ENCODE assay signal across 13 cellular contexts in genomic region chr1:63817152-63817667, GRCh38. TPM values are rescaled to one million over a fixed set of nuclear protein-coding genes. Genes with fewer than 3 reads are reported as not detected.
DNase-seq lines count a peak whose midpoint lies in the region; ATAC-seq and TF ChIP-seq lines count a peak whose summit lies in the region.
"Had no signal": no experiment of that assay in that cellular context is flagged by ENCODE, and none has a peak within 500 bp of the region (broad histone marks: within the 10 kb centered on the region; RNA-seq: fewer than 3 reads in every experiment).

No MANE protein-coding gene starts in this region.

- H3K27me3 Mint-ChIP-seq in osteocyte (ENCODE audit: unreplicated experiment): no peaks in the 10 kb centered on the region
- peaks cover 10% of the 10 kb centered on the region for H3K27me3 Mint-ChIP-seq in activated T-helper 2 cell treated with anti-CD3 and anti-CD28 coated beads, Interferon-gamma antibody, Interleukin-2, Interleukin-4, amounts not matched to agents 10 μg/mL and 5 μg/mL and 100 μg/mL, durations not matched to agents 14 hours and 24 hours and 36 hours (ENCODE audit: low read depth)
- peaks cover 11% of the 10 kb centered on the region for H3K27me3 Mint-ChIP-seq in T-helper 2 cell treated with Interferon-gamma antibody and Interleukin-4, amounts not matched to agents 5 μg/mL and 100 μg/mL, for 36 hours (ENCODE audit: low read depth)
- H3K27me3 Mint-ChIP-seq: stimulated activated memory B cell treated with anti-CD40 and anti-IgM and Interleukin-4, amounts not matched to agents 10 μg/mL and 1 μg/mL and 100 μg/mL, for 72 hours had no signal

- no peak overlapping the region for H3K4me3 Mint-ChIP-seq in osteocyte (ENCODE audit: unreplicated experiment)
- H3K4me3 Mint-ChIP-seq in activated T-helper 2 cell treated with anti-CD3 and anti-CD28 coated beads, Interferon-gamma antibody, Interleukin-2, Interleukin-4, amounts not matched to agents 10 μg/mL and 5 μg/mL and 100 μg/mL, durations not matched to agents 14 hours and 24 hours and 36 hours (ENCODE audit: low read depth): no peak overlapping the region
- no peak overlapping the region for H3K4me3 Mint-ChIP-seq in T-helper 2 cell treated with Interferon-gamma antibody and Interleukin-4, amounts not matched to agents 5 μg/mL and 100 μg/mL, for 36 hours
- H3K4me3 Mint-ChIP-seq: stimulated activated memory B cell treated with anti-CD40 and anti-IgM and Interleukin-4, amounts not matched to agents 10 μg/mL and 1 μg/mL and 100 μg/mL, for 72 hours had no signal

- no peaks in the 10 kb centered on the region for H3K27me3 ChIP-seq in brain microvascular endothelial cell (replicated peaks)

- intact Hi-C loops in activated T-helper 2 cell treated with anti-CD3 and anti-CD28 coated beads, Interferon-gamma antibody, Interleukin-2, Interleukin-4, amounts not matched to agents 10 μg/mL and 5 μg/mL and 100 μg/mL, durations not matched to agents 14 hours and 24 hours and 36 hours (cut with micrococcal nuclease): no loop called here

- H3K9me3 Mint-ChIP-seq in osteocyte (ENCODE audit: unreplicated experiment): no peaks in the 10 kb centered on the region
- no peaks in the 10 kb centered on the region for H3K9me3 Mint-ChIP-seq in activated T-helper 2 cell treated with anti-CD3 and anti-CD28 coated beads, Interferon-gamma antibody, Interleukin-2, Interleukin-4, amounts not matched to agents 10 μg/mL and 5 μg/mL and 100 μg/mL, durations not matched to agents 14 hours and 24 hours and 36 hours
- H3K9me3 Mint-ChIP-seq in T-helper 2 cell treated with Interferon-gamma antibody and Interleukin-4, amounts not matched to agents 5 μg/mL and 100 μg/mL, for 36 hours: no peaks in the 10 kb centered on the region

- DNase-seq in G401 (ENCODE audit: low spot score) (peak; percentile 32), NCI-H2081 treated with DMSO at 0.1 percent for 48 hours (lab: John Stamatoyannopoulos, UW) (peak; percentile 50), brain microvascular endothelial cell (peak; percentile 60), osteocyte (ENCODE audit: extremely low spot score, unreplicated experiment) (no peak), GM19238 (ENCODE audit: insufficient read length, low spot score) (no peak)
- DNase-seq in activated T-helper 2 cell treated with anti-CD3 and anti-CD28 coated beads, Interferon-gamma antibody, Interleukin-2, Interleukin-4, amounts not matched to agents 10 μg/mL and 5 μg/mL and 100 μg/mL, durations not matched to agents 14 hours and 24 hours and 36 hours (ENCODE audit: low spot score): no peak
- no peak for DNase-seq in T-helper 2 cell treated with Interferon-gamma antibody and Interleukin-4, amounts not matched to agents 5 μg/mL and 100 μg/mL, for 36 hours (ENCODE audit: low spot score)
- DNase-seq: activated CD4-positive, CD25-positive, alpha-beta regulatory T cell treated with anti-CD3 and anti-CD28 coated beads, Interleukin-2, amount 50 U/mL, for 72 hours; activated effector memory CD4-positive, alpha-beta T cell treated with anti-CD3 and anti-CD28 coated beads, Interleukin-2, amount 50 U/mL, for 16 hours; hippocampal formation had no signal

- in situ Hi-C loops in G401 (cut with HindIII; ENCODE audit: low sequenced_read_pairs) (no loop called here), brain microvascular endothelial cell (cut with HindIII; ENCODE audit: low pct_ligation_motif_present, low sequenced_read_pairs) (no loop called here)

- no peak for TF ChIP-seq CTCF in brain microvascular endothelial cell (IDR thresholded peaks at IDR 0.05; ENCODE audit: low read depth, low read length, missing control alignments)
- TF ChIP-seq CTCF in osteocyte (IDR thresholded peaks at IDR 0.05): no peak

- H3K36me3 Mint-ChIP-seq in osteocyte (ENCODE audit: unreplicated experiment): no peaks in the 10 kb centered on the region
- no peaks in the 10 kb centered on the region for H3K36me3 Mint-ChIP-seq in activated T-helper 2 cell treated with anti-CD3 and anti-CD28 coated beads, Interferon-gamma antibody, Interleukin-2, Interleukin-4, amounts not matched to agents 10 μg/mL and 5 μg/mL and 100 μg/mL, durations not matched to agents 14 hours and 24 hours and 36 hours (ENCODE audit: low read depth)
- no peaks in the 10 kb centered on the region for H3K36me3 Mint-ChIP-seq in T-helper 2 cell treated with Interferon-gamma antibody and Interleukin-4, amounts not matched to agents 5 μg/mL and 100 μg/mL, for 36 hours (ENCODE audit: low read depth)
- H3K36me3 Mint-ChIP-seq: stimulated activated memory B cell treated with anti-CD40 and anti-IgM and Interleukin-4, amounts not matched to agents 10 μg/mL and 1 μg/mL and 100 μg/mL, for 72 hours had no signal

- peak overlapping the region; percentile 73 for H3K27ac Mint-ChIP-seq in osteocyte (ENCODE audit: unreplicated experiment)
- H3K27ac Mint-ChIP-seq in activated T-helper 2 cell treated with anti-CD3 and anti-CD28 coated beads, Interferon-gamma antibody, Interleukin-2, Interleukin-4, amounts not matched to agents 10 μg/mL and 5 μg/mL and 100 μg/mL, durations not matched to agents 14 hours and 24 hours and 36 hours: no peak overlapping the region
- H3K27ac Mint-ChIP-seq in T-helper 2 cell treated with Interferon-gamma antibody and Interleukin-4, amounts not matched to agents 5 μg/mL and 100 μg/mL, for 36 hours: no peak overlapping the region
- H3K27ac Mint-ChIP-seq: stimulated activated memory B cell treated with anti-CD40 and anti-IgM and Interleukin-4, amounts not matched to agents 10 μg/mL and 1 μg/mL and 100 μg/mL, for 72 hours had no signal

- no peak for ATAC-seq in HG02885 (IDR thresholded peaks at IDR 0.05; ENCODE audit: poor library complexity, unreplicated experiment)
- ATAC-seq: stimulated activated memory B cell treated with anti-CD40 and anti-IgM and Interleukin-4, amounts not matched to agents 10 μg/mL and 1 μg/mL and 100 μg/mL, for 72 hours had no signal

- H3K4me3 ChIP-seq in brain microvascular endothelial cell (ENCODE audit: low read depth, low read length): no peak overlapping the region

- H3K4me1 Mint-ChIP-seq in osteocyte (ENCODE audit: unreplicated experiment): peaks cover 54% of the 10 kb centered on the region
- no peaks in the 10 kb centered on the region for H3K4me1 Mint-ChIP-seq in activated T-helper 2 cell treated with anti-CD3 and anti-CD28 coated beads, Interferon-gamma antibody, Interleukin-2, Interleukin-4, amounts not matched to agents 10 μg/mL and 5 μg/mL and 100 μg/mL, durations not matched to agents 14 hours and 24 hours and 36 hours (ENCODE audit: low read depth)
- H3K4me1 Mint-ChIP-seq in T-helper 2 cell treated with Interferon-gamma antibody and Interleukin-4, amounts not matched to agents 5 μg/mL and 100 μg/mL, for 36 hours (ENCODE audit: low read depth): no peaks in the 10 kb centered on the region
- H3K4me1 Mint-ChIP-seq: stimulated activated memory B cell treated with anti-CD40 and anti-IgM and Interleukin-4, amounts not matched to agents 10 μg/mL and 1 μg/mL and 100 μg/mL, for 72 hours had no signal

- H3K27ac ChIP-seq in brain microvascular endothelial cell: peak overlapping the region; percentile 28
- H3K27ac ChIP-seq: RWPE1 had no signal

- H3K36me3 ChIP-seq in brain microvascular endothelial cell (replicated peaks): no peaks in the 10 kb centered on the region

RNA-seq across cellular contexts. Expression of gene ROR1, which starts 43.4 kb away (rescaled TPM):
- not detected in 2 replicates for total RNA-seq in G401 (2014; rRNA removed; shearing (Covaris generic))
- total RNA-seq in osteocyte: 20.6 and 21.8 TPM in 2 replicates
- 0.09 TPM in 1 of 2 replicates, not detected in the other for total RNA-seq in activated T-helper 2 cell treated with anti-CD3 and anti-CD28 coated beads, Interferon-gamma antibody, Interleukin-2, Interleukin-4, amounts not matched to agents 10 μg/mL and 5 μg/mL and 100 μg/mL, durations not matched to agents 14 hours and 24 hours and 36 hours

Comparison
In these comparisons a context has a peak if more than half of its experiments do, and no peak if none do; other contexts are left out.
1. DNase-seq: peak in G401 (single experiment), NCI-H2081 treated with DMSO at 0.1 percent for 48 hours (single experiment) and brain microvascular endothelial cell (single experiment); none in osteocyte (single experiment), GM19238 (single experiment), activated T-helper 2 cell treated with anti-CD3 and anti-CD28 coated beads, Interferon-gamma antibody, Interleukin-2, Interleukin-4, amounts not matched to agents 10 μg/mL and 5 μg/mL and 100 μg/mL, durations not matched to agents 14 hours and 24 hours and 36 hours (single experiment) and T-helper 2 cell treated with Interferon-gamma antibody and Interleukin-4, amounts not matched to agents 5 μg/mL and 100 μg/mL, for 36 hours (single experiment).
2. RNA of gene ROR1, which starts 43.4 kb away (total RNA-seq): 20.6 to 21.8 TPM in osteocyte; 0.09 TPM in activated T-helper 2 cell treated with anti-CD3 and anti-CD28 coated beads, Interferon-gamma antibody, Interleukin-2, Interleukin-4, amounts not matched to agents 10 μg/mL and 5 μg/mL and 100 μg/mL, durations not matched to agents 14 hours and 24 hours and 36 hours and not detected in G401; every median in the first group is over 10 times any median in the second.